22 cellular contexts compared by ENCODE assay signal in the genomic region with DNA sequence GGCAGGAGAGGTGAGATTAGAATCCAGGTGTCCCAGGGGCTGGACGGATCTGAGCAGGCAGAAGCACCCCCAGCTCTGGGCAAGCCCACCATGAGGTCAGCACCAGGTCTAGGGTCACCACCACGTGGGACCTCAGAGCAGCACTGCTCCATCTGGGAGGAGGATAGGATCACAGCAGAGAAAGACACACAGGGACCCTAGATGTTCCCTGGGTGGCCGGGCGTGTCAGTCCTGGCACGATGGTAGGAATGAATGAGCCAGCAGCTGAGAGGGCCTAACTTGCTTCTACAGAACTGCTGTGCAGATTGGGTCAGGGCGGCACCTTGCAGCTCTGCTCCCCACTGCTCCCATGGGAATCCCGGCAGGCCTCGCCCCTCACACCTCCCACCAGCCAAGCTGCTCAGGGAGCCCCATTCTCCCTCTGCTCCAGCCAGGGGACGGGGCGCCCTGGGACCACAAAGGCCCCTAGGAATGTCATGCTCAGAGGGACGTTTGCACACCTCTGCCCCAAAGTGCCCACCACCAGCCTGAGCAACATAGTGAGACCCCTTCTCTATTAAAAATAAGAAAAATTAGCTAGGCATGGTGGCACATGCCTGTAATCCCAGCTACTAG.
DNase-seq lines count a peak whose midpoint lies in the region; ATAC-seq, FAIRE-seq and TF ChIP-seq lines count a peak whose summit lies in the region.
"Had no signal": no experiment of that assay in that cellular context is flagged by ENCODE, and none has a peak within 500 bp of the region (broad histone marks: within the 10 kb centered on the region; RNA-seq: fewer than 3 reads in every experiment).

No MANE protein-coding gene starts in this region.

- no peak for TF ChIP-seq POLR2A in HepG2 (IDR thresholded peaks at IDR 0.05; ENCODE audit: insufficient read depth in 1 of 2, low read depth in 2 of 2, low read length in 2 of 2)

- in situ Hi-C loops in HepG2 (cut with HindIII; ENCODE audit: extremely low pct_ligation_motif_present, low pct_unique_long_range_greater_than_20kb), result no loop called here

- peaks cover 3% of the 10 kb centered on the region for H3K27me3 Mint-ChIP-seq in nephron progenitor cell (ENCODE audit: low read depth, poor library complexity)
- no peaks in the 10 kb centered on the region for H3K27me3 Mint-ChIP-seq in CD8-positive, alpha-beta T cell (ENCODE audit: low read depth)
- H3K27me3 Mint-ChIP-seq: CD4-positive, alpha-beta T cell; IgD-negative memory B cell had no signal

- no peaks in the 10 kb centered on the region for H4K20me1 ChIP-seq in HepG2 (ENCODE audit: insufficient read depth, low read length)

- no peak for ATAC-seq in HepG2
- no peak for ATAC-seq in CD8-positive, alpha-beta T cell

- H3K9ac ChIP-seq in HepG2 (ENCODE audit: insufficient read depth, low read depth, low read length), result no peak overlapping the region
- H3K9ac ChIP-seq: GM23248 had no signal

- POLR2A ChIA-PET in HepG2 (lab: Yijun Ruan, JAX), result interaction anchor here (0.9 kb wide), 1 partner anchor 28 kb away, joined by 3 read pairs; no protein-coding TSS in a partner anchor
- POLR2A ChIA-PET in CD8-positive, alpha-beta T cell (lab: Charles Lee), result interaction anchor here (0.6 kb wide), 1 partner anchor 149 kb away, joined by 3 read pairs; no protein-coding TSS in a partner anchor

- TF ChIP-seq EP300 in HepG2 (IDR thresholded peaks at IDR 0.05; ENCODE audit: low read depth in 2 of 2, low read length in 2 of 2) (no peak), HepG2 (CRISPR knock-in tag; IDR thresholded peaks at IDR 0.05; ENCODE audit: borderline replicate concordance) (no peak)

- CTCF ChIA-PET in HepG2 (lab: Yijun Ruan, JAX; ENCODE audit: low intra/inter-chr PET ratio, low total read pairs), result no interaction called here
- CTCF ChIA-PET in CD8-positive, alpha-beta T cell (lab: Charles Lee), result no interaction called here

- no peak for FAIRE-seq in HepG2 (lab: Jason Lieb, UNC)
- FAIRE-seq: A204.1, GM12892, GM18507, H54, HTR-8/SVneo had no signal

- H3K4me3 Mint-ChIP-seq in nephron progenitor cell, result no peak overlapping the region
- no peak overlapping the region for H3K4me3 Mint-ChIP-seq in CD8-positive, alpha-beta T cell
- H3K4me3 Mint-ChIP-seq: CD4-positive, alpha-beta T cell; IgD-negative memory B cell had no signal

- H2AFZ ChIP-seq in HepG2 (ENCODE audit: low read length), result no peak overlapping the region
- H2AFZ ChIP-seq: GM23248 had no signal

- H3K36me3 ChIP-seq in HepG2 (replicated peaks in 1 of 2; ENCODE audit: control insufficient read depth in 1 of 2, insufficient read depth in 2 of 2, low read length in 2 of 2), result no peaks in the 10 kb centered on the region
- no peaks in the 10 kb centered on the region for H3K36me3 ChIP-seq in CD8-positive, alpha-beta T cell (ENCODE audit: insufficient read depth, low read length)
- H3K36me3 ChIP-seq: BE2C had no signal

- no peaks in the 10 kb centered on the region for H3K9me3 ChIP-seq in HepG2 (ENCODE audit: low read length)
- no peaks in the 10 kb centered on the region for H3K9me3 ChIP-seq in CD8-positive, alpha-beta T cell (ENCODE audit: low read length)
- H3K9me3 ChIP-seq: BE2C had no signal

- peaks cover 5% of the 10 kb centered on the region for H3K4me1 Mint-ChIP-seq in nephron progenitor cell
- H3K4me1 Mint-ChIP-seq in CD8-positive, alpha-beta T cell (ENCODE audit: low read depth), result no peaks in the 10 kb centered on the region
- H3K4me1 Mint-ChIP-seq: IgD-negative memory B cell had no signal

- peaks cover 4% of the 10 kb centered on the region for H3K36me3 Mint-ChIP-seq in nephron progenitor cell (ENCODE audit: low read depth)
- H3K36me3 Mint-ChIP-seq in CD8-positive, alpha-beta T cell, result no peaks in the 10 kb centered on the region
- H3K36me3 Mint-ChIP-seq: IgD-negative memory B cell had no signal

- H3K27me3 ChIP-seq in HepG2 (ENCODE audit: control insufficient read depth in 1 of 2, insufficient read depth in 2 of 2, low read length in 2 of 2), result no peaks in the 10 kb centered on the region
- H3K27me3 ChIP-seq in CD8-positive, alpha-beta T cell (ENCODE audit: insufficient read depth, low read length), result no peaks in the 10 kb centered on the region
- H3K27me3 ChIP-seq: BE2C had no signal

- no TSS peak for BruUV-seq in HepG2 (replicated peaks; lab: Mats Ljungman, UMichigan)

- no peak overlapping the region for H3K4me3 ChIP-seq in coronary artery
- no peak overlapping the region for H3K4me3 ChIP-seq in HepG2 (replicated peaks in 1 of 3; ENCODE audit: insufficient read depth in 1 of 3, low read depth in 2 of 3, low read length in 3 of 3)
- no peak overlapping the region for H3K4me3 ChIP-seq in CD8-positive, alpha-beta T cell (ENCODE audit: low read depth, low read length)
- H3K4me3 ChIP-seq: GM23248 had no signal

- H3K27ac ChIP-seq in coronary artery, result no peak overlapping the region
- no peak overlapping the region for H3K27ac ChIP-seq in HepG2 (ENCODE audit: extremely low read length, insufficient read depth, low read length)
- no peak overlapping the region for H3K27ac ChIP-seq in CD8-positive, alpha-beta T cell (ENCODE audit: low read depth, low read length)
- H3K27ac ChIP-seq: GM23248 had no signal

- DNase-seq in coronary artery (ENCODE audit: low spot score) (peak; percentile 40), HepG2 (ENCODE audit: low spot score) (no peak), nephron progenitor cell (no peak), H4 (ENCODE audit: low spot score) (no peak), NCI-H2029 (lab: John Stamatoyannopoulos, UW) (no peak), dedifferentiated amniotic fluid mesenchymal stem cell (ENCODE audit: extremely low spot score) (no peak)
- no peak for DNase-seq in CD8-positive, alpha-beta T cell
- DNase-seq: ACHN; BE2C; C1 segment of cervical spinal cord; CD4-positive, alpha-beta T cell; DMS153; DMS79; GDM1; GM23248; HCEC 1CT had no signal

- no peak for TF ChIP-seq CTCF in coronary artery (IDR thresholded peaks at IDR 0.05)
- no peak for TF ChIP-seq CTCF in HepG2 (CRISPR knock-in tag; IDR thresholded peaks at IDR 0.05)
- TF ChIP-seq CTCF in nephron progenitor cell (IDR thresholded peaks at IDR 0.05), result no peak
- no peak for TF ChIP-seq CTCF in CD8-positive, alpha-beta T cell (IDR thresholded peaks at IDR 0.05)

- H3K79me2 ChIP-seq in HepG2 (ENCODE audit: insufficient read depth, low read length), result no peaks in the 10 kb centered on the region

- TF ChIP-seq RAD21 in HepG2 (CRISPR knock-in tag; IDR thresholded peaks at IDR 0.05), result no peak

- intact Hi-C loops in HepG2 (cut with micrococcal nuclease; ENCODE audit: unreplicated experiment), result no loop called here
- intact Hi-C loops in CD8-positive, alpha-beta T cell (cut with DNase I, micrococcal nuclease), result no loop called here

- WGBS in HepG2 (ENCODE audit: low lambda C conversion rate), result 86% methylated on average over 6 of the region's 11 CpGs

- no peak overlapping the region for H3K4me2 ChIP-seq in HepG2 (ENCODE audit: low read depth, low read length)

- no peaks in the 10 kb centered on the region for H3K9me3 Mint-ChIP-seq in nephron progenitor cell
- no peaks in the 10 kb centered on the region for H3K9me3 Mint-ChIP-seq in CD8-positive, alpha-beta T cell
- H3K9me3 Mint-ChIP-seq: CD4-positive, alpha-beta T cell; IgD-negative memory B cell had no signal

- H3K4me1 ChIP-seq in HepG2 (ENCODE audit: insufficient read depth, low read length), result peaks cover 15% of the 10 kb centered on the region
- H3K4me1 ChIP-seq in CD8-positive, alpha-beta T cell (ENCODE audit: insufficient read depth, low read length), result no peaks in the 10 kb centered on the region
- H3K4me1 ChIP-seq: BE2C had no signal

- peak overlapping the region; percentile 48 for H3K27ac Mint-ChIP-seq in nephron progenitor cell
- no peak overlapping the region for H3K27ac Mint-ChIP-seq in CD8-positive, alpha-beta T cell
- H3K27ac Mint-ChIP-seq: CD4-positive, alpha-beta T cell; IgD-negative memory B cell had no signal

TF ChIP-seq in HepG2, 621 proteins besides CTCF, POLR2A, EP300 and RAD21:
- no peak for TF ChIP-seq GABPB1 (CRISPR knock-in tag; IDR thresholded peaks at IDR 0.05)
- no peak for TF ChIP-seq MYNN (CRISPR knock-in tag; IDR thresholded peaks at IDR 0.05; ENCODE audit: low read depth)
- TF ChIP-seq SMAD1 (CRISPR knock-in tag; IDR thresholded peaks at IDR 0.05; ENCODE audit: borderline replicate concordance, low read depth), result no peak
- TF ChIP-seq SCMH1 (CRISPR knock-in tag; IDR thresholded peaks at IDR 0.05; ENCODE audit: borderline replicate concordance), result no peak
- TF ChIP-seq, protein P1, sequence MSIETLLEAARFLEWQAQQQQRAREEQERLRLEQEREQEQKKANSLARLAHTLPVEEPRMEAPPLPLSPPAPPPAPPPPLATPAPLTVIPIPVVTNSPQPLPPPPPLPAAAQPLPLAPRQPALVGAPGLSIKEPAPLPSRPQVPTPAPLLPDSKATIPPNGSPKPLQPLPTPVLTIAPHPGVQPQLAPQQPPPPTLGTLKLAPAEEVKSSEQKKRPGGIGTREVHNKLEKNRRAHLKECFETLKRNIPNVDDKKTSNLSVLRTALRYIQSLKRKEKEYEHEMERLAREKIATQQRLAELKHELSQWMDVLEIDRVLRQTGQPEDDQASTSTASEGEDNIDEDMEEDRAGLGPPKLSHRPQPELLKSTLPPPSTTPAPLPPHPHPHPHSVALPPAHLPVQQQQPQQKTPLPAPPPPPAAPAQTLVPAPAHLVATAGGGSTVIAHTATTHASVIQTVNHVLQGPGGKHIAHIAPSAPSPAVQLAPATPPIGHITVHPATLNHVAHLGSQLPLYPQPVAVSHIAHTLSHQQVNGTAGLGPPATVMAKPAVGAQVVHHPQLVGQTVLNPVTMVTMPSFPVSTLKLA (IDR thresholded peaks at IDR 0.05), result peak; percentile 85
- TF ChIP-seq ZNF614 (CRISPR knock-in tag; IDR thresholded peaks at IDR 0.05; ENCODE audit: borderline replicate concordance), result no peak
- TF ChIP-seq PHB2 (IDR thresholded peaks at IDR 0.05; ENCODE audit: partially characterized antibody), result no peak
